11 cellular contexts compared by ENCODE assay signal in the genomic region with DNA sequence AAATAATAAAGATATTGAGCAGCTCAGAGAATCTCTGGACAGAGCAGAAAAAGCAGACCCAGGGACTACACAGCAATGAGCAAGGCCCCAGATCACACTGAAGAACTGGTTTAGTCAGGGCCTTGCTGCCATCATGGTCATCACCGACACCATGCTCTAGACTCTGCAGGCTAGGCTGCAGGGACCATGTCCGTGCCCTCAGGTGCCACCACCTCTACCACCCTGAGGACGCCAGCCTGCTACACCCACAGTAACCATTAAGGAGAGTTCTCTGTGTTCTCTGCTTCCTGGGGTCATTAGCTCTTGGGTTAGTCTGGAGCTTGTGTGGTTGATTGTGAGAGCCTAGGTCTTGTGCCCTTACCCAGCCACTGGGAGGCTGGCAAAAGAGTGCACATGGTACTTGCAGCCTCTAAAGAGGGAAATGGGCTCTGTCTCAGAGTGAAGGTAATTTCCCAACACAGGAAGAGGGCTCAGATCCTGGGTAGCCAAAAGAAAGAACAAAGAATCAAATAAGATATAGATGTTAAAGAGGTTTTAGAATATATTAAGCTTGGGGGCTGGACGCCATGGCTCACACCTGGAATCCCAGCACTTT.
"Had no signal": no experiment of that assay in that cellular context is flagged by ENCODE, and none has a peak within 500 bp of the region (broad histone marks: within the 10 kb centered on the region; RNA-seq: fewer than 3 reads in every experiment).

No MANE protein-coding gene starts in this region.

- H3K4me1 ChIP-seq: parathyroid adenoma, tibial nerve had no signal

- H3K4me3 Mint-ChIP-seq: central memory CD8-positive, alpha-beta T cell; naive thymus-derived CD4-positive, alpha-beta T cell had no signal

- H3K4me1 Mint-ChIP-seq: central memory CD8-positive, alpha-beta T cell had no signal

- H3K9me3 ChIP-seq: tibial nerve had no signal

- DNase-seq: activated CD4-positive, alpha-beta T cell treated with anti-CD3 and anti-CD28 coated beads, Interleukin-2, amount 50 U/mL, for 48 hours; activated CD4-positive, CD25-positive, alpha-beta regulatory T cell; activated naive CD4-positive, alpha-beta T cell; activated T-cell treated with anti-CD3 and anti-CD28 coated beads, Interleukin-2, amount 50 U/mL, for 48 hours; effector memory CD4-positive, alpha-beta T cell; naive thymus-derived CD4-positive, alpha-beta T cell; stimulated activated CD4-positive, alpha-beta T cell treated with anti-CD3 and anti-CD28 coated beads, Interleukin-15, amount 100 ng/mL, for 24 hours; stimulated activated CD4-positive, alpha-beta T cell treated with anti-CD3 and anti-CD28 coated beads, Interleukin-4, amount 100 ng/mL, for 24 hours had no signal

- H3K9ac ChIP-seq: parathyroid adenoma had no signal

- H3K27me3 ChIP-seq: tibial nerve had no signal

- H3K27ac ChIP-seq: parathyroid adenoma, tibial nerve had no signal

- H3K27me3 Mint-ChIP-seq: central memory CD8-positive, alpha-beta T cell; naive thymus-derived CD4-positive, alpha-beta T cell had no signal

- H3K36me3 ChIP-seq: tibial nerve had no signal

- H3K36me3 Mint-ChIP-seq: naive thymus-derived CD4-positive, alpha-beta T cell had no signal

- H3K4me3 ChIP-seq: tibial nerve had no signal

- H2AFZ ChIP-seq: parathyroid adenoma had no signal

- H3K9me3 Mint-ChIP-seq: central memory CD8-positive, alpha-beta T cell; naive thymus-derived CD4-positive, alpha-beta T cell had no signal

- H3K27ac Mint-ChIP-seq: naive thymus-derived CD4-positive, alpha-beta T cell had no signal
